In the genomic region with DNA sequence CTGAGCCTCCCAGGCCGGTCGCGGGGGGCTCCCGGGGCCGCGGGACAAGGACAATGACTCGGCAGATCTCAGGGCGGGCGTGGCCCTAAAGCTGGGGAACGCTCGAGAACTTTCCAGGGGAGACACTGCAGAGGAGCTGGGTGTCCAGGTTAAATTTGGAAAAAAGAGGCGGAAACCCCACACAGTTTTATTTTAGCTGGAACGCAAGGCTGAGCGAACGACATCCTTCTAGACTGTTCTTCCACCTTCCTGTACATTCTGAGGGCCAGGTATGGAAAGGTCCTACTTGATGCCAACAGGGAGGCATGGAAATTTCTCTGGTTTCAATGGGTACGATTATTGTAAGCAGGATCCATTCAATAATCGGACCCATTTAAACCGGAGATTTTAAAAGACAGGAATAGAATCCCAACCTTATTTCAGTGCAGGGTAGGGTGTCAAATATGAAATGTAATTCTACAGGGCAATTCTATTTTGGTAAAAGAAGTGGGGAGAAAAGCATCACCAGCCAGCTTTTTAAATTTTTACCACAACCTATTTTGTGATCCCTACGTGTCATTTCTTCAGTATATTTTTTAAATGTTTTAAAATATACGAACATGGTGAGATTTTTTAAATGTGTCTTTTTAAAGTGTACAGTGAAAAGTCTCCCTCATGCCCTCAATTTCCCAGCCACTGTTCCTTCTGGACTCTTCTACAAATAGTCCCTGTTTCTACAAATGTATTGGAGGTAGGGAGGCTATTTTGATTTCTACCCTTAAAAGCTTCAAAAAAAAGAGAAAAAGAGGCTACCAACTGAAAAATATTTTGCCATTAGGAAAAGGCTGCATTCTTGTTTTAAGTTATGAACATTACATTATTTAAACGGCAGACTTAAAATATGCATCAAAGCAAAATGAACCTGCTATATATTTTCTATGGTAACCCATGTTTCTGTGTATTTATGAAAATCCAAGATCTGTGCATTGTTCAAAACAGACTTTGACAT, we compare ENCODE assay signal across 1 cellular context.
TF ChIP-seq lines count a peak whose summit lies in the region.

No MANE protein-coding gene starts in this region.

TF ChIP-seq in K562, 482 proteins besides CTCF, POLR2A, EP300 and RAD21 (continues in another document):
- TF ChIP-seq CBFA2T2 (conservative IDR thresholded peaks at IDR 0.05) (no peak), SRF (CRISPR knock-in tag; IDR thresholded peaks at IDR 0.05) (no peak; a peak in 1 of 4 replicates), CREB1 (IDR thresholded peaks at IDR 0.05) (no peak), CREB1 (CRISPR knock-in tag; IDR thresholded peaks at IDR 0.05) (no peak), BRD9 (IDR thresholded peaks at IDR 0.05; ENCODE audit: low read depth, partially characterized antibody) (no peak), JUND (IDR thresholded peaks at IDR 0.05; ENCODE audit: borderline replicate concordance, low read depth, low read length) (no peak), JUND (tag; IDR thresholded peaks at IDR 0.05; ENCODE audit: borderline replicate concordance, low read depth, low read length) (no peak), MAFG (tag; conservative IDR thresholded peaks at IDR 0.05) (peak; percentile 96), EP400 (IDR thresholded peaks at IDR 0.05) (no peak), SMARCE1 (IDR thresholded peaks at IDR 0.05) (peak; percentile 10; the same call in 1 of the 2 replicates), ARID3B (CRISPR knock-in tag; IDR thresholded peaks at IDR 0.05; ENCODE audit: borderline replicate concordance) (no peak), TRIM28 (IDR thresholded peaks at IDR 0.05) (no peak), CHD4 (IDR thresholded peaks at IDR 0.05; ENCODE audit: insufficient read depth, insufficient replicate concordance, low read depth, low read length, poor library complexity, severe bottlenecking) (peak; percentile 44), ZNF197 (CRISPR knock-in tag; IDR thresholded peaks at IDR 0.05; ENCODE audit: low read depth) (no peak), KLF6 (CRISPR knock-in tag; IDR thresholded peaks at IDR 0.05; ENCODE audit: borderline replicate concordance) (peak; percentile 57; the same call in 1 of the 2 replicates), SRSF1 (IDR thresholded peaks at IDR 0.05; ENCODE audit: low read depth, low read length) (no peak), FOXA3 (CRISPR knock-in tag; conservative IDR thresholded peaks at IDR 0.05 in 1 of 2, IDR thresholded peaks at IDR 0.05 in 1 of 2) (no peak), ZNF274 (IDR thresholded peaks at IDR 0.05; ENCODE audit: borderline replicate concordance, low read depth, low read length) (no peak), XRCC3 (IDR thresholded peaks at IDR 0.05) (no peak), ZNF316 (IDR thresholded peaks at IDR 0.05) (peak; percentile 89), PRDM10 (IDR thresholded peaks at IDR 0.05; ENCODE audit: partially characterized antibody) (peak; percentile 86), CBX2 (IDR thresholded peaks at IDR 0.05; ENCODE audit: insufficient read depth, low read length, poor library complexity, severe bottlenecking) (no peak), POLR2H (tag; IDR thresholded peaks at IDR 0.05; ENCODE audit: low read depth) (no peak; the same call in none of the 2 replicates), NCOR1 (IDR thresholded peaks at IDR 0.05) (no peak), ZBTB40 (IDR thresholded peaks at IDR 0.05) (peak; percentile 29; the same call in 1 of the 2 replicates), ZBTB40 (CRISPR knock-in tag; IDR thresholded peaks at IDR 0.05) (no peak), BACH1 (tag; IDR thresholded peaks at IDR 0.05) (peak; percentile 53), MAFK (IDR thresholded peaks at IDR 0.05; ENCODE audit: low read length) (peak; percentile 82), MYBL2 (IDR thresholded peaks at IDR 0.05; ENCODE audit: low read depth) (no peak), MYBL2 (CRISPR knock-in tag; IDR thresholded peaks at IDR 0.05; ENCODE audit: borderline replicate concordance) (no peak), GATAD2A (IDR thresholded peaks at IDR 0.05) (0 out of 2 replicates have a peak, but pooled peaks have one; percentile 10), NFE2L1 (tag; IDR thresholded peaks at IDR 0.05; ENCODE audit: borderline replicate concordance, low read depth) (peak; percentile 81), STAG1 (CRISPR knock-in tag; IDR thresholded peaks at IDR 0.05; ENCODE audit: borderline replicate concordance) (no peak), ZBTB17 (CRISPR knock-in tag; IDR thresholded peaks at IDR 0.05) (no peak), PTRF (tag; IDR thresholded peaks at IDR 0.05) (no peak), YY1 (IDR thresholded peaks at IDR 0.05; ENCODE audit: borderline replicate concordance in 1 of 3, control insufficient read depth in 1 of 3, extremely low read depth in 1 of 3, insufficient read depth in 3 of 3, insufficient read length in 1 of 3, insufficient replicate concordance in 2 of 3, low read depth in 1 of 3, low read length in 2 of 3) (no peak), NFE2 (IDR thresholded peaks at IDR 0.05; ENCODE audit: low read depth) (peak; percentile 97), POU5F1 (IDR thresholded peaks at IDR 0.05; ENCODE audit: borderline replicate concordance, low read depth, low read length, partially characterized antibody) (no peak), NCOA2 (IDR thresholded peaks at IDR 0.05; ENCODE audit: partially characterized antibody in 2 of 2) (no peak), PRMT5 (CRISPR knock-in tag; IDR thresholded peaks at IDR 0.05) (no peak), RAD51 (IDR thresholded peaks at IDR 0.05; ENCODE audit: borderline replicate concordance, low read depth) (no peak), HDAC1 (IDR thresholded peaks at IDR 0.05) (no peak), ZFX (CRISPR knock-in tag; IDR thresholded peaks at IDR 0.05) (0 out of 2 replicates have a peak, but pooled peaks have one; percentile 10), HNRNPUL1 (IDR thresholded peaks at IDR 0.05; ENCODE audit: low read length) (no peak), MAFF (IDR thresholded peaks at IDR 0.05; ENCODE audit: low read length) (peak; percentile 70)
- TF ChIP-seq, protein P1, sequence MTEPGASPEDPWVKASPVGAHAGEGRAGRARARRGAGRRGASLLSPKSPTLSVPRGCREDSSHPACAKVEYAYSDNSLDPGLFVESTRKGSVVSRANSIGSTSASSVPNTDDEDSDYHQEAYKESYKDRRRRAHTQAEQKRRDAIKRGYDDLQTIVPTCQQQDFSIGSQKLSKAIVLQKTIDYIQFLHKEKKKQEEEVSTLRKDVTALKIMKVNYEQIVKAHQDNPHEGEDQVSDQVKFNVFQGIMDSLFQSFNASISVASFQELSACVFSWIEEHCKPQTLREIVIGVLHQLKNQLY (CRISPR knock-in tag; conservative IDR thresholded peaks at IDR 0.05): 0 out of 4 replicates have a peak, but pooled peaks of 1 of the 2 experiments have one; percentile 11
- TF ChIP-seq, protein P2, sequence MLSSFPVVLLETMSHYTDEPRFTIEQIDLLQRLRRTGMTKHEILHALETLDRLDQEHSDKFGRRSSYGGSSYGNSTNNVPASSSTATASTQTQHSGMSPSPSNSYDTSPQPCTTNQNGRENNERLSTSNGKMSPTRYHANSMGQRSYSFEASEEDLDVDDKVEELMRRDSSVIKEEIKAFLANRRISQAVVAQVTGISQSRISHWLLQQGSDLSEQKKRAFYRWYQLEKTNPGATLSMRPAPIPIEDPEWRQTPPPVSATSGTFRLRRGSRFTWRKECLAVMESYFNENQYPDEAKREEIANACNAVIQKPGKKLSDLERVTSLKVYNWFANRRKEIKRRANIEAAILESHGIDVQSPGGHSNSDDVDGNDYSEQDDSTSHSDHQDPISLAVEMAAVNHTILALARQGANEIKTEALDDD (IDR thresholded peaks at IDR 0.05): 0 out of 2 replicates have a peak, but pooled peaks have one; percentile 7
